Comparison of ENCODE assay signal across 11 cellular contexts in genomic region chr7:104978460-104978859, GRCh38. TPM values are rescaled to one million over a fixed set of nuclear protein-coding genes. Genes with fewer than 3 reads are reported as not detected.
A peak's percentile ranks its signal among the peaks of the same experiment; 100 is the strongest.
DNase-seq lines count a peak whose midpoint lies in the region; TF ChIP-seq lines count a peak whose summit lies in the region.
"Had no signal": no experiment of that assay in that cellular context is flagged by ENCODE, and none has a peak within 500 bp of the region (broad histone marks: within the 10 kb centered on the region; RNA-seq: fewer than 3 reads in every experiment).

No MANE protein-coding gene starts in this region.

- WGBS in thyroid gland, 2 donors = 7 to 11% methylated on average over 1 of the region's 1 CpG

- H3K9me3 ChIP-seq in SJSA1 (replicated peaks) (no peaks in the 10 kb centered on the region), fibroblast of lung (ENCODE audit: control insufficient read depth, insufficient read depth, low read depth, low read length) (no peaks in the 10 kb centered on the region), thyroid gland (no peaks in the 10 kb centered on the region)

- H2AFZ ChIP-seq in fibroblast of lung (ENCODE audit: low read length) = no peak overlapping the region

- H3K36me3 ChIP-seq in SJSA1 (peaks cover 3% of the 10 kb centered on the region), fibroblast of lung (ENCODE audit: control insufficient read depth, insufficient read depth, low read length) (no peaks in the 10 kb centered on the region), thyroid gland (no peaks in the 10 kb centered on the region)

- no peak for TF ChIP-seq CTCF in fibroblast of lung (conservative IDR thresholded peaks at IDR 0.05 in 1 of 2, IDR thresholded peaks at IDR 0.05 in 1 of 2; ENCODE audit: low read depth in 1 of 2, low read length in 2 of 2)
- TF ChIP-seq CTCF in thyroid gland (IDR thresholded peaks at IDR 0.05) = no peak

- peak overlapping the region; percentile 51; the same call in 1 of the 2 replicates for H3K27ac ChIP-seq in SJSA1
- H3K27ac ChIP-seq in fibroblast of lung (ENCODE audit: insufficient read depth, low read length) = peak overlapping the region; percentile 75
- H3K27ac ChIP-seq in thyroid gland = peak overlapping the region; percentile 21 to 70 (median 61)

- peaks cover 45% of the 10 kb centered on the region for H3K79me2 ChIP-seq in fibroblast of lung (ENCODE audit: control insufficient read depth, insufficient read depth, low read length)

- intact Hi-C loops in thyroid gland (cut with DNase I) = no loop called here

- no peak overlapping the region for H3K9ac ChIP-seq in fibroblast of lung (ENCODE audit: insufficient read depth, low read length)

- no peak for TF ChIP-seq POLR2A in thyroid gland (IDR thresholded peaks at IDR 0.05)

- H3K4me1 ChIP-seq in SJSA1 (replicated peaks) (peaks cover 76% of the 10 kb centered on the region), fibroblast of lung (ENCODE audit: control insufficient read depth, extremely low read depth, insufficient read depth, low read length) (peaks cover 45% of the 10 kb centered on the region), thyroid gland (peaks cover 24 to 60% of the 10 kb centered on the region in 2 donors)

- H3K27me3 ChIP-seq in SJSA1 (replicated peaks) (no peaks in the 10 kb centered on the region), fibroblast of lung (ENCODE audit: control insufficient read depth, insufficient read depth, low read length) (no peaks in the 10 kb centered on the region), thyroid gland (no peaks in the 10 kb centered on the region)

- H3K4me3 ChIP-seq in SJSA1 (no peak overlapping the region), fibroblast of lung (replicated peaks in 1 of 4; ENCODE audit: control extremely low read depth in 1 of 4, insufficient read depth in 1 of 4, low read depth in 3 of 4, low read length in 4 of 4) (no peak overlapping the region), thyroid gland (replicated peaks in 1 of 3) (no peak overlapping the region)

- peak overlapping the region; percentile 41 for H3K4me2 ChIP-seq in fibroblast of lung (ENCODE audit: extremely low read depth, insufficient read depth, low read length)

- peak in 1 of 2 experiments; percentile 23 for DNase-seq in SJSA1 (ENCODE audit: low read depth in 1 of 2, low spot score in 2 of 2)
- peak in 1 of 2 donors; percentile 51 for DNase-seq in fibroblast of lung (ENCODE audit: low read depth in 2 of 2)
- peak; percentile 57 for DNase-seq in midbrain (lab: John Stamatoyannopoulos, UW)
- DNase-seq in thyroid gland = no peak
- DNase-seq in foreskin melanocyte = no peak
- no peak for DNase-seq in NCI-H2029 treated with DMSO at 0.1 percent for 48 hours (lab: John Stamatoyannopoulos, UW)
- DNase-seq in NAMALWA (ENCODE audit: low spot score) = no peak
- DNase-seq in HK-2 (ENCODE audit: unreplicated experiment) = no peak
- DNase-seq: effector memory CD8-positive, alpha-beta T cell; EL; stimulated activated CD4-positive, alpha-beta T cell treated with anti-CD3 and anti-CD28 coated beads, Interleukin-12 subunit alpha, Interleukin-12 subunit beta, amount 100 ng/mL, for 4 hours had no signal

- peaks cover 1% of the 10 kb centered on the region for H4K20me1 ChIP-seq in fibroblast of lung (ENCODE audit: control insufficient read depth, extremely low read depth, insufficient read depth, low read length)

RNA-seq across cellular contexts. Expression of gene KMT2E, which starts 35.5 kb away (rescaled TPM):
- total RNA-seq in SJSA1 (2014; rRNA removed; shearing (Covaris generic)) = 21.8 and 32.2 TPM in 2 replicates
- total RNA-seq in fibroblast of lung = 80.9 and 95.0 TPM in 2 replicates
- polyA plus RNA-seq in fibroblast of lung = 6.7 and 7.5 TPM in 2 replicates
- polyA plus RNA-seq in fibroblast of lung (2012) = 27.7 and 40.7 TPM in 2 replicates
- 49.3 and 55.3 TPM in 2 replicates for polyA minus RNA-seq in fibroblast of lung (ENCODE audit: low replicate concordance)
- total RNA-seq in thyroid gland = 100 to 1,000 TPM; 111 to 181 (median 160) TPM
